Comparison of ENCODE assay signal across 14 cellular contexts in the genomic region with DNA sequence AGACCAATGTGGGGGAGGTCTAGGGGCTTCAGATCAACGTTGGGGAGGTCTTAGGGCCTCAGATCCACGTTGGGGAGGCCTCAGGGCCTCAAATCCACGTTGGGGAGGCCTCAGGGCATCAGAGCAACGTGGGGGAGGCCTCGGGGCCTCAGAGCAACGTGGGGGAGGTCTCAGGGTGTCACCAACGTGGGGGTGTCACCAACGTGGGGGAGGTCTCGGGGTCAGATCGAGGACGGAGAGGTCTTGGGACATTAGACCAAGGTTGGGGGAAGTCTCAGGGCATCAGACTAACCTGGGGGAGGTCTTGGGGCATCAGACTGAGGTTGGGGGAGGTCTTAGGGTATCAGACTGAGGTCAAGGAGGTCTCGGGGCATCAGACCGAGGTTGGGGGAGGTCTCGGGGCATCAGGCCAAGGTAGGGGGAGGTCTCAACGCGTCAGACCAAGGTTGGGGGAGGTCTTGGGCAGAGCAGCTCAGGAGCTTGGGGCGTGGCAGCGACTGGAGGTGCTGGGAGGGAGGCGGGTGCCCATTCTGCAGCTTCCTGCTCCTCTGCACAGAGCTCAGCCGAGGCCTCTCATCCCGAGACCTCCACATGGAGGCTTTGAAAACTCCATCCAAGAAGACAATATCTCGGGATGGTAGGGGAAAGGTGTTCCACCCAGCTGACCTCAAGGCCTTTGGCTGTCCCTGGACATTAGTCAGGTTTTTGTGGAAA.
DNase-seq lines count a peak whose midpoint lies in the region; ATAC-seq and TF ChIP-seq lines count a peak whose summit lies in the region.
"Had no signal": no experiment of that assay in that cellular context is flagged by ENCODE, and none has a peak within 500 bp of the region (broad histone marks: within the 10 kb centered on the region; RNA-seq: fewer than 3 reads in every experiment).

No MANE protein-coding gene starts in this region.

- H2AFZ ChIP-seq in osteoblast (ENCODE audit: low read length), result no peak overlapping the region

- CTCF ChIA-PET in activated CD8-positive, alpha-beta memory T cell treated with anti-CD3 and anti-CD28 coated beads, Interleukin-2, amount 10 ng/mL, durations not matched to agents 7 days and 5 days (lab: Charles Lee), result no interaction called here

- H3K4me1 ChIP-seq in osteoblast (ENCODE audit: insufficient read depth, low read length) (no peaks in the 10 kb centered on the region), upper lobe of right lung (no peaks in the 10 kb centered on the region)
- H3K4me1 ChIP-seq: BLaER1 had no signal

- ATAC-seq in left lobe of liver (no peak), upper lobe of right lung (no peak), HG02973 (IDR thresholded peaks at IDR 0.05; ENCODE audit: unreplicated experiment) (no peak)
- no peak for ATAC-seq in activated CD8-positive, alpha-beta memory T cell treated with anti-CD3 and anti-CD28 coated beads, Interleukin-2, amount 10 ng/mL, durations not matched to agents 7 days and 5 days

- H3K36me3 ChIP-seq in osteoblast (ENCODE audit: insufficient read depth, low read length), result no peaks in the 10 kb centered on the region
- no peaks in the 10 kb centered on the region for H3K36me3 ChIP-seq in upper lobe of right lung
- H3K36me3 ChIP-seq: BLaER1 had no signal

- TF ChIP-seq CTCF in osteoblast (IDR thresholded peaks at IDR 0.05; ENCODE audit: extremely low read depth, low read depth, low read length) (no peak), upper lobe of right lung (IDR thresholded peaks at IDR 0.05) (no peak)

- DNase-seq in D341Med (ENCODE audit: low spot score) (peak; percentile 14), left lobe of liver (ENCODE audit: low spot score) (peak; percentile 37), osteoblast (ENCODE audit: insufficient read length, low spot score, missing footprints) (peak; percentile 59), upper lobe of right lung (peak; percentile 48), NCI-H187 treated with DMSO at 0.1 percent for 48 hours (lab: John Stamatoyannopoulos, UW) (no peak)
- no peak for DNase-seq in activated CD8-positive, alpha-beta memory T cell treated with anti-CD3 and anti-CD28 coated beads, Interleukin-2, amount 10 ng/mL, durations not matched to agents 7 days and 5 days
- DNase-seq: 8988T; CD4-positive, alpha-beta memory T cell; DMS79 treated with DMSO at 0.1 percent for 48 hours; GF-D8; GOT3 had no signal

- H3K4me3 ChIP-seq in osteoblast (ENCODE audit: insufficient read depth, low read length) (no peak overlapping the region), upper lobe of right lung (no peak overlapping the region)
- H3K4me3 ChIP-seq: BLaER1 had no signal

- no peaks in the 10 kb centered on the region for H3K27me3 Mint-ChIP-seq in activated CD8-positive, alpha-beta memory T cell treated with anti-CD3 and anti-CD28 coated beads, Interleukin-2, amount 10 ng/mL, durations not matched to agents 7 days and 5 days
- H3K27me3 Mint-ChIP-seq: CD4-positive, alpha-beta memory T cell had no signal

- no peaks in the 10 kb centered on the region for H4K20me1 ChIP-seq in osteoblast (ENCODE audit: insufficient read depth, low read length)
- H4K20me1 ChIP-seq: BLaER1 had no signal

- no peak overlapping the region for H3K4me3 Mint-ChIP-seq in activated CD8-positive, alpha-beta memory T cell treated with anti-CD3 and anti-CD28 coated beads, Interleukin-2, amount 10 ng/mL, durations not matched to agents 7 days and 5 days
- H3K4me3 Mint-ChIP-seq: CD14-positive monocyte; CD4-positive, alpha-beta memory T cell had no signal

- H3K79me2 ChIP-seq in osteoblast (ENCODE audit: insufficient read depth, low read length), result no peaks in the 10 kb centered on the region

- H3K27me3 ChIP-seq in osteoblast (ENCODE audit: insufficient read depth, low read length) (no peaks in the 10 kb centered on the region), upper lobe of right lung (no peaks in the 10 kb centered on the region)
- H3K27me3 ChIP-seq: BLaER1 had no signal

- no peaks in the 10 kb centered on the region for H3K9me3 ChIP-seq in osteoblast (ENCODE audit: low read depth, low read length)
- no peaks in the 10 kb centered on the region for H3K9me3 ChIP-seq in upper lobe of right lung

- H3K4me1 Mint-ChIP-seq in activated CD8-positive, alpha-beta memory T cell treated with anti-CD3 and anti-CD28 coated beads, Interleukin-2, amount 10 ng/mL, durations not matched to agents 7 days and 5 days, result no peaks in the 10 kb centered on the region
- H3K4me1 Mint-ChIP-seq: CD14-positive monocyte had no signal

- intact Hi-C loops in upper lobe of right lung (cut with DNase I), result no loop called here

- H3K4me2 ChIP-seq in osteoblast (ENCODE audit: insufficient read depth, low read length), result no peak overlapping the region
- H3K4me2 ChIP-seq: BLaER1 had no signal

- no peak overlapping the region for H3K27ac Mint-ChIP-seq in activated CD8-positive, alpha-beta memory T cell treated with anti-CD3 and anti-CD28 coated beads, Interleukin-2, amount 10 ng/mL, durations not matched to agents 7 days and 5 days
- H3K27ac Mint-ChIP-seq: CD4-positive, alpha-beta memory T cell had no signal

- no peaks in the 10 kb centered on the region for H3K9me3 Mint-ChIP-seq in activated CD8-positive, alpha-beta memory T cell treated with anti-CD3 and anti-CD28 coated beads, Interleukin-2, amount 10 ng/mL, durations not matched to agents 7 days and 5 days (ENCODE audit: low read depth)

- H3K27ac ChIP-seq in osteoblast (ENCODE audit: low read depth, low read length) (no peak overlapping the region), upper lobe of right lung (no peak overlapping the region)
- H3K27ac ChIP-seq: BLaER1 had no signal

- H3K36me3 Mint-ChIP-seq in activated CD8-positive, alpha-beta memory T cell treated with anti-CD3 and anti-CD28 coated beads, Interleukin-2, amount 10 ng/mL, durations not matched to agents 7 days and 5 days, result no peaks in the 10 kb centered on the region
- H3K36me3 Mint-ChIP-seq: CD14-positive monocyte; CD4-positive, alpha-beta memory T cell had no signal

Comparison
In these comparisons a context has a peak if more than half of its experiments do, and no peak if none do; other contexts are left out.
1. DNase-seq: peak in D341Med (single experiment), left lobe of liver (single experiment), osteoblast (single experiment) and upper lobe of right lung (single experiment); none in activated CD8-positive, alpha-beta memory T cell treated with anti-CD3 and anti-CD28 coated beads, Interleukin-2, amount 10 ng/mL, durations not matched to agents 7 days and 5 days (single experiment) and NCI-H187 treated with DMSO at 0.1 percent for 48 hours (single experiment).